ENCODE assay signal across 23 cellular contexts in the genomic region with DNA sequence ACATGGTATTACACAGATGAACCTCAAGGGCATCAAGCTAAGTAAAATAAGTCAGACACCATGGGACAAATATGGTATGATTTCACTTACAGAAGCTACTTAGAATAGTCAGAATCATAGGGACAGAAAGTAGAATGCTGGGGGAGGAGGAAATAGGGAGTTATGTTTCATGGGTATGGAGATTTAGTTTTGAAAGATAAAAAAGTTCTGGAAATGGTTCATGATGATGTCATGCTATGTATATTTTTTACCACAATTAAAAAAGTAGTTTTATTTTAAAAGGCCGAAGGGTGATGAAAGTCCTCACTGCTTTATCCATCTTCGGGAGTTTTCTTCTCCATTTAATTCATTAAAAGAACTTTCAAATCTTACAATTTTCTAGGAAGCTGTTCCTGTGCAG.
A peak's percentile ranks its signal among the peaks of the same experiment; 100 is the strongest.
DNase-seq lines count a peak whose midpoint lies in the region; ATAC-seq, FAIRE-seq and TF ChIP-seq lines count a peak whose summit lies in the region.
"Had no signal": no experiment of that assay in that cellular context is flagged by ENCODE, and none has a peak within 500 bp of the region (broad histone marks: within the 10 kb centered on the region; RNA-seq: fewer than 3 reads in every experiment).

No MANE protein-coding gene starts in this region.

- no peak for TF ChIP-seq RAD21 in HepG2 (CRISPR knock-in tag; IDR thresholded peaks at IDR 0.05)

- no peaks in the 10 kb centered on the region for H3F3A ChIP-seq in PC-9 (ENCODE audit: insufficient read depth, low read depth)

- ATAC-seq in HepG2 (no peak), right lobe of liver (no peak)
- ATAC-seq: CD8-positive, alpha-beta T cell had no signal

- H3K27me3 ChIP-seq in HepG2 (ENCODE audit: control insufficient read depth in 1 of 2, insufficient read depth in 2 of 2, low read length in 2 of 2): no peaks in the 10 kb centered on the region
- H3K27me3 ChIP-seq in right lobe of liver: no peaks in the 10 kb centered on the region
- H3K27me3 ChIP-seq in right atrium auricular region: no peaks in the 10 kb centered on the region
- H3K27me3 ChIP-seq in PC-9 (ENCODE audit: insufficient read depth, low read depth): no peaks in the 10 kb centered on the region
- H3K27me3 ChIP-seq: BLaER1 had no signal

- H3K36me3 ChIP-seq in HepG2 (replicated peaks in 1 of 2; ENCODE audit: control insufficient read depth in 1 of 2, insufficient read depth in 2 of 2, low read length in 2 of 2) (no peaks in the 10 kb centered on the region), right lobe of liver (no peaks in the 10 kb centered on the region), right atrium auricular region (no peaks in the 10 kb centered on the region), PC-9 (ENCODE audit: low read depth) (no peaks in the 10 kb centered on the region)
- H3K36me3 ChIP-seq: BLaER1 had no signal

- POLR2A ChIA-PET in HepG2 (lab: Yijun Ruan, JAX): no interaction called here
- POLR2A ChIA-PET in PC-9 (lab: Charles Lee; ENCODE audit: unreplicated experiment): no interaction called here

- no peaks in the 10 kb centered on the region for H3K9me2 ChIP-seq in PC-9 (ENCODE audit: insufficient read depth)

- no peaks in the 10 kb centered on the region for H3K4me1 ChIP-seq in HepG2 (ENCODE audit: insufficient read depth, low read length)
- H3K4me1 ChIP-seq in right lobe of liver: no peaks in the 10 kb centered on the region
- no peaks in the 10 kb centered on the region for H3K4me1 ChIP-seq in right atrium auricular region
- H3K4me1 ChIP-seq in PC-9 (replicated peaks; ENCODE audit: insufficient read depth): no peaks in the 10 kb centered on the region
- H3K4me1 ChIP-seq: BLaER1 had no signal

- TF ChIP-seq POLR2A in HepG2 (IDR thresholded peaks at IDR 0.05; ENCODE audit: insufficient read depth in 1 of 2, low read depth in 2 of 2, low read length in 2 of 2) (no peak), right lobe of liver (IDR thresholded peaks at IDR 0.05) (no peak)

- H3K79me2 ChIP-seq in HepG2 (ENCODE audit: insufficient read depth, low read length) (no peaks in the 10 kb centered on the region), PC-9 (ENCODE audit: low read depth) (no peaks in the 10 kb centered on the region)

- no peak for FAIRE-seq in HepG2 (lab: Jason Lieb, UNC)
- FAIRE-seq: A204.1, D721Med, GM12891, GM18507, H1 had no signal

- no peak overlapping the region for H3K9ac ChIP-seq in HepG2 (ENCODE audit: insufficient read depth, low read depth, low read length)
- H3K9ac ChIP-seq: BLaER1 had no signal

- no peak overlapping the region for H3K4me2 ChIP-seq in HepG2 (ENCODE audit: low read depth, low read length)
- H3K4me2 ChIP-seq in PC-9: no peak overlapping the region
- H3K4me2 ChIP-seq: BLaER1 had no signal

- H3K9me3 ChIP-seq in HepG2 (ENCODE audit: low read length) (no peaks in the 10 kb centered on the region), right lobe of liver (no peaks in the 10 kb centered on the region), right atrium auricular region (no peaks in the 10 kb centered on the region), PC-9 (ENCODE audit: insufficient read depth, low read depth) (no peaks in the 10 kb centered on the region)
- H3K9me3 ChIP-seq: BLaER1 had no signal

- no peak overlapping the region for H3K4me3 ChIP-seq in HepG2 (replicated peaks in 1 of 3; ENCODE audit: insufficient read depth in 1 of 3, low read depth in 2 of 3, low read length in 3 of 3)
- no peak overlapping the region for H3K4me3 ChIP-seq in right lobe of liver
- no peak overlapping the region for H3K4me3 ChIP-seq in choroid plexus epithelial cell (ENCODE audit: low read depth, low read length)
- no peak overlapping the region for H3K4me3 ChIP-seq in fibroblast of pulmonary artery (replicated peaks; ENCODE audit: low read depth, low read length)
- no peak overlapping the region for H3K4me3 ChIP-seq in right atrium auricular region
- no peak overlapping the region for H3K4me3 ChIP-seq in PC-9
- H3K4me3 ChIP-seq: BLaER1 had no signal

- in situ Hi-C loops in HepG2 (cut with HindIII; ENCODE audit: extremely low pct_ligation_motif_present, low pct_unique_long_range_greater_than_20kb): no loop called here

- no peaks in the 10 kb centered on the region for H4K20me1 ChIP-seq in HepG2 (ENCODE audit: insufficient read depth, low read length)
- no peaks in the 10 kb centered on the region for H4K20me1 ChIP-seq in PC-9 (ENCODE audit: insufficient read depth)
- H4K20me1 ChIP-seq: BLaER1 had no signal

- TF ChIP-seq EP300 in HepG2 (IDR thresholded peaks at IDR 0.05; ENCODE audit: low read depth in 2 of 2, low read length in 2 of 2) (no peak), HepG2 (CRISPR knock-in tag; IDR thresholded peaks at IDR 0.05; ENCODE audit: borderline replicate concordance) (no peak)

- 0% methylated on average over 2 of the region's 2 CpGs for WGBS in HepG2 (ENCODE audit: low lambda C conversion rate)
- WGBS in right lobe of liver (ENCODE audit: insufficient coverage, low coverage, low lambda C conversion rate, missing lambda C conversion rate): 63% methylated on average over 2 of the region's 2 CpGs

- TF ChIP-seq CTCF in HepG2 (CRISPR knock-in tag; IDR thresholded peaks at IDR 0.05): no peak
- TF ChIP-seq CTCF in right lobe of liver (IDR thresholded peaks at IDR 0.05): no peak
- no peak for TF ChIP-seq CTCF in choroid plexus epithelial cell (conservative IDR thresholded peaks at IDR 0.05; ENCODE audit: low read depth, low read length)
- TF ChIP-seq CTCF in fibroblast of pulmonary artery (IDR thresholded peaks at IDR 0.05; ENCODE audit: low read length, missing control alignments): no peak
- no peak for TF ChIP-seq CTCF in right atrium auricular region (IDR thresholded peaks at IDR 0.05)
- no peak for TF ChIP-seq CTCF in PC-9 (conservative IDR thresholded peaks at IDR 0.05)

- H3K27ac ChIP-seq in HepG2 (ENCODE audit: extremely low read length, insufficient read depth, low read length) (no peak overlapping the region), right lobe of liver (no peak overlapping the region), right atrium auricular region (no peak overlapping the region), PC-9 (no peak overlapping the region)
- H3K27ac ChIP-seq: 22Rv1, BLaER1, C4-2B had no signal

- intact Hi-C loops in HepG2 (cut with micrococcal nuclease; ENCODE audit: unreplicated experiment): no loop called here
- intact Hi-C loops in right lobe of liver (cut with DNase I): no loop called here
- intact Hi-C loops in PC-9 (cut with micrococcal nuclease; ENCODE audit: unreplicated experiment): no loop called here

- H2AFZ ChIP-seq in HepG2 (ENCODE audit: low read length) (no peak overlapping the region), PC-9 (no peak overlapping the region)

- BruUV-seq in HepG2 (replicated peaks; lab: Mats Ljungman, UMichigan) (no TSS peak), PC-9 (replicated peaks; lab: Mats Ljungman, UMichigan) (no TSS peak)

- CTCF ChIA-PET in HepG2 (lab: Yijun Ruan, JAX; ENCODE audit: low intra/inter-chr PET ratio, low total read pairs) (no interaction called here), PC-9 (lab: Charles Lee) (no interaction called here)

- DNase-seq in HepG2 (ENCODE audit: low spot score): no peak
- no peak for DNase-seq in right lobe of liver
- peak; percentile 6 for DNase-seq in choroid plexus epithelial cell (ENCODE audit: low read depth)
- DNase-seq in fibroblast of pulmonary artery (ENCODE audit: low read depth): peak; percentile 35
- DNase-seq in right atrium auricular region (ENCODE audit: low spot score): no peak
- no peak for DNase-seq in medulla oblongata (ENCODE audit: extremely low spot score)
- no peak for DNase-seq in PC-9
- DNase-seq: CD4-positive, CD25-positive, alpha-beta regulatory T cell; CD8-positive, alpha-beta T cell; DMS 273 treated with DMSO at 0.1 percent for 48 hours; DMS79; EL; GDM1; H7; HCEC 1CT had no signal

TF ChIP-seq in HepG2, 621 proteins besides CTCF, POLR2A, EP300 and RAD21:
- TF ChIP-seq NFE2L1 (CRISPR knock-in tag; IDR thresholded peaks at IDR 0.05; ENCODE audit: borderline replicate concordance) (no peak), ATF7 (IDR thresholded peaks at IDR 0.05) (peak; percentile 91), ATF7 (CRISPR knock-in tag; IDR thresholded peaks at IDR 0.05) (no peak), MAZ (IDR thresholded peaks at IDR 0.05; ENCODE audit: borderline replicate concordance, low read depth, low read length) (no peak), MAZ (CRISPR knock-in tag; IDR thresholded peaks at IDR 0.05; ENCODE audit: low read depth) (no peak)
- TF ChIP-seq, protein P1, sequence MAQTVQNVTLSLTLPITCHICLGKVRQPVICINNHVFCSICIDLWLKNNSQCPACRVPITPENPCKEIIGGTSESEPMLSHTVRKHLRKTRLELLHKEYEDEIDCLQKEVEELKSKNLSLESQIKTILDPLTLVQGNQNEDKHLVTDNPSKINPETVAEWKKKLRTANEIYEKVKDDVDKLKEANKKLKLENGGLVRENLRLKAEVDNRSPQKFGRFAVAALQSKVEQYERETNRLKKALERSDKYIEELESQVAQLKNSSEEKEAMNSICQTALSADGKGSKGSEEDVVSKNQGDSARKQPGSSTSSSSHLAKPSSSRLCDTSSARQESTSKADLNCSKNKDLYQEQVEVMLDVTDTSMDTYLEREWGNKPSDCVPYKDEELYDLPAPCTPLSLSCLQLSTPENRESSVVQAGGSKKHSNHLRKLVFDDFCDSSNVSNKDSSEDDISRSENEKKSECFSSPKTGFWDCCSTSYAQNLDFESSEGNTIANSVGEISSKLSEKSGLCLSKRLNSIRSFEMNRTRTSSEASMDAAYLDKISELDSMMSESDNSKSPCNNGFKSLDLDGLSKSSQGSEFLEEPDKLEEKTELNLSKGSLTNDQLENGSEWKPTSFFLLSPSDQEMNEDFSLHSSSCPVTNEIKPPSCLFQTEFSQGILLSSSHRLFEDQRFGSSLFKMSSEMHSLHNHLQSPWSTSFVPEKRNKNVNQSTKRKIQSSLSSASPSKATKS (CRISPR knock-in tag; IDR thresholded peaks at IDR 0.05): no peak

Comparison
In these comparisons a context has a peak if more than half of its experiments do, and no peak if none do; other contexts are left out.
1. DNase-seq: peak in choroid plexus epithelial cell (single experiment) and fibroblast of pulmonary artery (single experiment); none in HepG2 (single experiment), right lobe of liver (0 of 3), right atrium auricular region (single experiment), medulla oblongata (single experiment) and PC-9 (0 of 2).